ENCODE assay signal across 8 cellular contexts in the genomic region with DNA sequence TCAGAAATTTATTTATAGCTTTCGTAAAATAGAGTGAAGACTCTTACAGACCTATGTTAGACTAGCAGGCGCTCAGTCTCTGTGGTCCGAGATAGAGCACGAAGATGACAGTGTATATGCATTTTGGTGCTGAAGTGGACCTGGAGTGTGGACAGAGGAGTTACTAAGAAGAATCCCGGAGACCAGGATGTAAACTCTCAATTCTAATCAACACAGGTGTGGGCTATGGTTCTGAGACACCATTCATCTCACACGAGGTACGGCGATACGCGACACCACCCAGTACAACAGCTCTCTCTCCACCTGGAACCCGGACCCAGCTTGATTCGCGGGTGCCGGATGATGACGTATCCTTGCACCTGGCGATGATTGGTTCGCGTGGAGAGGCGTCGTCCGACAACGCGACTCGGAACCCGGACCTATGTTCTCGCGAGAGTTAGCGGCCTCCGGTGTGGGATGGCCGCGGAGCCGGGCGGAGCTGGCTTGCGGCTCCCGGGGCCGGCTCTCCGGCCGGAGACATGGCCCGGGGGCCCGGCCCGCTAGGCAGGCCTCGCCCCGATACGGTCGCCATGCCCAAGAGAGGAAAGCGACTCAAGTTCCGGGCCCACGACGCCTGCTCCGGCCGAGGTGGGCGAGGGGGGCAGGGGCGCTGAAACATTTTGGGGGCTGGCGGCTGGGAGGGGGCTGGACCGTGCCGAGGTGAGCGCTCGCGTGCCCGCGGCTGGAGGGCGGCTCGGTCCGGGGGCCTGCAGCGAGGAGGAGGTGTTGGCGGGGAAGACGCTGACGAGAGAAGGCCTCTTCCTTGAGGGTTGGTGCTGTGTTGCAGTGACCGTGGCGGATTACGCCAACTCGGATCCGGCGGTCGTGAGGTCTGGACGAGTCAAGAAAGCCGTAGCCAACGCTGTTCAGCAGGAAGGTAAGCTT. TPM values are rescaled to one million over a fixed set of nuclear protein-coding genes. Genes with fewer than 3 reads are reported as not detected.
DNase-seq lines count a peak whose midpoint lies in the region; ATAC-seq, FAIRE-seq and TF ChIP-seq lines count a peak whose summit lies in the region.

A gene with protein sequence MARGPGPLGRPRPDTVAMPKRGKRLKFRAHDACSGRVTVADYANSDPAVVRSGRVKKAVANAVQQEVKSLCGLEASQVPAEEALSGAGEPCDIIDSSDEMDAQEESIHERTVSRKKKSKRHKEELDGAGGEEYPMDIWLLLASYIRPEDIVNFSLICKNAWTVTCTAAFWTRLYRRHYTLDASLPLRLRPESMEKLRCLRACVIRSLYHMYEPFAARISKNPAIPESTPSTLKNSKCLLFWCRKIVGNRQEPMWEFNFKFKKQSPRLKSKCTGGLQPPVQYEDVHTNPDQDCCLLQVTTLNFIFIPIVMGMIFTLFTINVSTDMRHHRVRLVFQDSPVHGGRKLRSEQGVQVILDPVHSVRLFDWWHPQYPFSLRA (plus strand): TSS at position 427 of the 924 bp plus-strand sequence. CDS start 92 bp downstream, at position 519.

- H3K9me3 ChIP-seq in OCI-LY7 (ENCODE audit: low read length) (peaks cover 9% of the 10 kb centered on the region; the same call in 1 of the 2 replicates), endothelial cell of umbilical vein (replicated peaks; ENCODE audit: control insufficient read depth, insufficient read depth, low read length) (no peaks in the 10 kb centered on the region)

- H3K4me3 Mint-ChIP-seq in Calu3 (ENCODE audit: low read depth, unreplicated experiment): peak within 1 kb of the TSS; percentile 91

- TF ChIP-seq POLR2A in endothelial cell of umbilical vein (IDR thresholded peaks at IDR 0.05; ENCODE audit: low read depth, low read length): peak; percentile 94

- H2AFZ ChIP-seq in OCI-LY7 (ENCODE audit: low read length) (peak within 1 kb of the TSS; percentile 71; the same call in 1 of the 2 replicates), endothelial cell of umbilical vein (ENCODE audit: low read depth, low read length) (peak within 1 kb of the TSS; percentile 94)

- peak; percentile 83 for FAIRE-seq in endothelial cell of umbilical vein (lab: Jason Lieb, UNC)

- H3K9me1 ChIP-seq in endothelial cell of umbilical vein (replicated peaks; ENCODE audit: control insufficient read depth, extremely low read depth, insufficient read depth, low read length): no peaks in the 10 kb centered on the region

- no peak for TF ChIP-seq CTCF in Calu3 (IDR thresholded peaks at IDR 0.05; ENCODE audit: unreplicated experiment)
- no peak for TF ChIP-seq CTCF in OCI-LY7 (conservative IDR thresholded peaks at IDR 0.05; ENCODE audit: low read length)
- no peak for TF ChIP-seq CTCF in endothelial cell of umbilical vein (IDR thresholded peaks at IDR 0.05; ENCODE audit: extremely low read depth in 1 of 2, insufficient read depth in 1 of 2, low read depth in 1 of 2, low read length in 2 of 2)

- H3K9ac ChIP-seq in endothelial cell of umbilical vein (replicated peaks; ENCODE audit: extremely low read depth, insufficient read depth, low read length): peak within 1 kb of the TSS; percentile 89

- H3K79me2 ChIP-seq in OCI-LY7 (ENCODE audit: insufficient read depth, low read depth, low read length) (peaks cover 45% of the 10 kb centered on the region), endothelial cell of umbilical vein (ENCODE audit: control insufficient read depth, insufficient read depth, low read length) (peaks cover 25% of the 10 kb centered on the region)

- BruUV-seq in Calu3 (replicated peaks; lab: Mats Ljungman, UMichigan) (TSS peak; percentile 100), OCI-LY7 (replicated peaks; lab: Mats Ljungman, UMichigan) (no TSS peak), endothelial cell of umbilical vein (replicated peaks; lab: Mats Ljungman, UMichigan) (TSS peak; percentile 100)

- no peaks in the 10 kb centered on the region for H3K27me3 ChIP-seq in endothelial cell of umbilical vein (ENCODE audit: control insufficient read depth in 2 of 2, insufficient read depth in 2 of 2, low read length in 2 of 2)

- H3K27me3 Mint-ChIP-seq in Calu3 (ENCODE audit: unreplicated experiment): peaks cover 3% of the 10 kb centered on the region

- peaks cover 47% of the 10 kb centered on the region for H3K36me3 Mint-ChIP-seq in Calu3 (ENCODE audit: insufficient read depth, unreplicated experiment)

- peaks cover 26% of the 10 kb centered on the region for H3K4me1 Mint-ChIP-seq in Calu3 (ENCODE audit: low read depth, unreplicated experiment)

- CTCF ChIA-PET in Calu3 (lab: Charles Lee): interaction anchor here (0.5 to 0.8 kb wide), 11 partner anchors 10 to 1803 kb away, joined by 3 to 9 read pairs (median 3); no protein-coding TSS in a partner anchor
- CTCF ChIA-PET in OCI-LY7 (lab: Charles Lee; ENCODE audit: unreplicated experiment): interaction anchor here (0.6 kb wide), 1 partner anchor 1581 kb away, joined by 3 read pairs; no protein-coding TSS in a partner anchor
- CTCF ChIA-PET in endothelial cell of umbilical vein (lab: Charles Lee): interaction anchor here (0.6 to 1.7 kb wide), 7 partner anchors 9 to 260 kb away, joined by 3 to 12 read pairs (median 3); a partner anchor contains a TSS

- peak within 1 kb of the TSS; percentile 92 for H3K4me2 ChIP-seq in OCI-LY7 (ENCODE audit: low read length)
- peak within 1 kb of the TSS; percentile 97 for H3K4me2 ChIP-seq in endothelial cell of umbilical vein (ENCODE audit: insufficient read depth, low read length)

- peak within 1 kb of the TSS; percentile 99 for H3K27ac Mint-ChIP-seq in Calu3 (ENCODE audit: unreplicated experiment)

- POLR2A ChIA-PET in OCI-LY7 (lab: Charles Lee) (interaction anchor here (0.5 to 2.1 kb wide), 16 partner anchors 10 to 477 kb away, joined by 3 to 8 read pairs (median 3); a partner anchor contains a TSS), endothelial cell of umbilical vein (lab: Charles Lee) (interaction anchor here (0.5 to 1.5 kb wide), 3 partner anchors 14 to 54 kb away, joined by 3 to 6 read pairs (median 3); no protein-coding TSS in a partner anchor)

- dilution Hi-C loops in endothelial cell of umbilical vein (cut with MboI; ENCODE audit: extremely low pct_ligation_motif_present, low sequenced_read_pairs): no loop called here

- H3K4me1 ChIP-seq in OCI-LY7 (ENCODE audit: insufficient read depth, low read length, poor library complexity, severe bottlenecking) (peaks cover 17% of the 10 kb centered on the region), endothelial cell of umbilical vein (ENCODE audit: control insufficient read depth, extremely low read depth, insufficient read depth, low read length) (peaks cover 11% of the 10 kb centered on the region)

- H3K36me3 ChIP-seq in OCI-LY7 (ENCODE audit: insufficient read depth, low read length) (peaks cover 37% of the 10 kb centered on the region), endothelial cell of umbilical vein (ENCODE audit: control insufficient read depth in 2 of 2, extremely low read depth in 1 of 2, insufficient read depth in 2 of 2, low read length in 2 of 2) (peaks cover 3 to 12% of the 10 kb centered on the region in 2 experiments)

- no peaks in the 10 kb centered on the region for H3K9me3 Mint-ChIP-seq in Calu3 (ENCODE audit: low read depth, unreplicated experiment)

- DNase-seq in Calu3 (peak; percentile 98), HuH-7.5 (ENCODE audit: low spot score) (peak; percentile 72), OCI-LY7 (ENCODE audit: low spot score) (peak; percentile 99), activated T-cell treated with anti-CD3 and anti-CD28 coated beads for 1 hour (ENCODE audit: low read depth) (peak; percentile 88), endothelial cell of umbilical vein (ENCODE audit: low read depth, low spot score) (peak; percentile 96), midbrain (lab: John Stamatoyannopoulos, UW) (peak; percentile 95)
- peak; percentile 88 to 90 for DNase-seq in stimulated activated CD8-positive, alpha-beta memory T cell treated with anti-CD3 and anti-CD28 coated beads, Interleukin-2, amount 100 ng/mL, for 1 hour (ENCODE audit: low read depth in 2 of 2)

- peaks cover 5% of the 10 kb centered on the region; the same call in 1 of the 2 replicates for H4K20me1 ChIP-seq in OCI-LY7 (ENCODE audit: insufficient read depth, low read length)
- no peaks in the 10 kb centered on the region for H4K20me1 ChIP-seq in endothelial cell of umbilical vein (replicated peaks; ENCODE audit: control insufficient read depth, extremely low read depth, insufficient read depth, low read length)

- no peaks in the 10 kb centered on the region for H3K9me2 ChIP-seq in OCI-LY7 (ENCODE audit: insufficient read depth, low read length)

- peak; percentile 94 for ATAC-seq in GM21515 (IDR thresholded peaks at IDR 0.05; ENCODE audit: unreplicated experiment)

- peak within 1 kb of the TSS; percentile 84 for H3K4me3 ChIP-seq in OCI-LY7 (ENCODE audit: low read depth, low read length, poor library complexity, severe bottlenecking)
- peak within 1 kb of the TSS; percentile 53 to 92 (median 89) for H3K4me3 ChIP-seq in endothelial cell of umbilical vein (replicated peaks in 1 of 3; ENCODE audit: insufficient read depth in 1 of 3, low read depth in 1 of 3, low read length in 3 of 3)

- intact Hi-C loops in Calu3 (cut with micrococcal nuclease; ENCODE audit: unreplicated experiment) (no loop called here), OCI-LY7 (cut with micrococcal nuclease; ENCODE audit: unreplicated experiment) (loop anchor here (10.0 kb wide), 2 partner anchors 392 to 662 kb away; a partner anchor contains a TSS), endothelial cell of umbilical vein (cut with micrococcal nuclease) (loop anchor here (1.0 to 5.0 kb wide), 4 partner anchors 38 to 535 kb away; a partner anchor contains a TSS)

- H3K27ac ChIP-seq in OCI-LY7 (ENCODE audit: low read depth, low read length, poor library complexity, severe bottlenecking) (peak within 1 kb of the TSS; percentile 54), endothelial cell of umbilical vein (ENCODE audit: insufficient read depth, low read depth, low read length) (peak within 1 kb of the TSS; percentile 56)

TF ChIP-seq in endothelial cell of umbilical vein, 7 proteins besides CTCF, POLR2A, EP300 and RAD21 (continues in another document):
- peak; percentile 32 for TF ChIP-seq MYC (IDR thresholded peaks at IDR 0.05; ENCODE audit: low read depth, low read length)
- TF ChIP-seq POLR2AphosphoS5 (IDR thresholded peaks at IDR 0.05; ENCODE audit: insufficient read depth, low read depth, low read length): peak; percentile 79
- no peak for TF ChIP-seq JUN (IDR thresholded peaks at IDR 0.05; ENCODE audit: borderline replicate concordance, insufficient read depth, insufficient read length, low read depth)

RNA-seq across cellular contexts. Expression of the gene that starts here (rescaled TPM):
- 77.7 and 84.4 TPM in 2 replicates for total RNA-seq in Calu3 (2022)
- total RNA-seq in OCI-LY7 (2014; rRNA removed; shearing (Covaris generic)): 92.4 and 99.3 TPM in 2 replicates
- 75.5 and 83.9 TPM in 2 replicates for total RNA-seq in OCI-LY7 (2022)
- total RNA-seq in endothelial cell of umbilical vein: 59.4 and 65.5 TPM in 2 replicates
- polyA plus RNA-seq in endothelial cell of umbilical vein: 92.1 and 110 TPM in 2 replicates
- 78.2 and 95.6 TPM in 2 replicates for polyA plus RNA-seq in endothelial cell of umbilical vein (2011; cell fraction: cytosol; rRNA removed)
- polyA plus RNA-seq in endothelial cell of umbilical vein (2011; cell fraction: nucleus; rRNA removed): 103 and 107 TPM in 2 replicates
- polyA plus RNA-seq in endothelial cell of umbilical vein (2012): 42.3 and 51.8 TPM in 2 replicates
- polyA minus RNA-seq in endothelial cell of umbilical vein: 127 and 145 TPM in 2 replicates
- 50.8 TPM for polyA minus RNA-seq in endothelial cell of umbilical vein (2011; cell fraction: cytosol; rRNA and poly(A)+ RNA removed)
- polyA minus RNA-seq in endothelial cell of umbilical vein (2011; cell fraction: nucleus; rRNA and poly(A)+ RNA removed): 42.7 and 72.4 TPM in 2 replicates

Comparison
In these comparisons a context has a peak if more than half of its experiments do, and no peak if none do; other contexts are left out.
1. Peak in every context shown above with its lines: DNase-seq, ATAC-seq, H3K4me3 ChIP-seq and H3K27ac ChIP-seq.